ENCODE assay signal across 1 cellular context in genomic region chr3:111509308-111509707, GRCh38.
TF ChIP-seq lines count a peak whose summit lies in the region.

No MANE protein-coding gene starts in this region.

TF ChIP-seq in GM23338, 12 proteins besides CTCF, POLR2A, EP300 and RAD21 (continued from another document):
- TF ChIP-seq ZNF462 (CRISPR knock-in tag; IDR thresholded peaks at IDR 0.05) (no peak), EZH2 (IDR thresholded peaks at IDR 0.05; ENCODE audit: low read depth, unreplicated experiment) (no peak), POLR2AphosphoS5 (IDR thresholded peaks at IDR 0.05; ENCODE audit: low read depth) (no peak), ETS1 (IDR thresholded peaks at IDR 0.05) (no peak), JUNB (IDR thresholded peaks at IDR 0.05; ENCODE audit: unreplicated experiment) (no peak), EZH2phosphoT487 (IDR thresholded peaks at IDR 0.05; ENCODE audit: unreplicated experiment) (no peak), NANOG (IDR thresholded peaks at IDR 0.05; ENCODE audit: borderline replicate concordance) (no peak), ZNF114 (CRISPR knock-in tag; IDR thresholded peaks at IDR 0.05) (no peak), CREB1 (CRISPR knock-in tag; IDR thresholded peaks at IDR 0.05; ENCODE audit: low read depth) (no peak), STAT1 (IDR thresholded peaks at IDR 0.05; ENCODE audit: unreplicated experiment) (no peak)
TF ChIP-seq in GM23338: peak in this region for 0.
